7 cellular contexts compared by ENCODE assay signal in the genomic region with DNA sequence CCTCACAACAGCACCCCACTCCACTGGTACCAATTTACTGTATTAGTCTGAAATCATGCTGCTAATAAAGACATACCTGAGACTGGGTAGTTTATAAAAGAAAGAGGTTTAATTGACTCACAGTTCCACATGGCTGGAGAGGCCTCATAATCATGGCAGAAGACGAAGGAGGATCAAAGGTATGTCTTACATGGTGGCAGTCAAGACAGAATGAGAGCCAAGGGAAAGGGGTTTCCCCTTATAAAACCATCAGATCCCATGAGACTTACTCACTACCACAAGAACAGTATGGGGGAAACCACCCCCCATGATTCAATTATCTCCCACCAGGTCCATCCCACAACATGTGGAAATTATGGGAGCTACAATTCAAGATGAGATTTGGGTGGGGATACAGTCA. TPM values are rescaled to one million over a fixed set of nuclear protein-coding genes. Genes with fewer than 3 reads are reported as not detected.
"Had no signal": no experiment of that assay in that cellular context is flagged by ENCODE, and none has a peak within 500 bp of the region (broad histone marks: within the 10 kb centered on the region; RNA-seq: fewer than 3 reads in every experiment).

No MANE protein-coding gene starts in this region.

RNA-seq across cellular contexts. Expression of gene ARMC3, which starts 18.2 kb away (rescaled TPM):
- total RNA-seq: OCI-LY7, Peyer's patch, Right ventricle myocardium inferior, Right ventricle myocardium superior, RPMI7951, SJCRH30, SJSA1 had no signal
